In the genomic region with DNA sequence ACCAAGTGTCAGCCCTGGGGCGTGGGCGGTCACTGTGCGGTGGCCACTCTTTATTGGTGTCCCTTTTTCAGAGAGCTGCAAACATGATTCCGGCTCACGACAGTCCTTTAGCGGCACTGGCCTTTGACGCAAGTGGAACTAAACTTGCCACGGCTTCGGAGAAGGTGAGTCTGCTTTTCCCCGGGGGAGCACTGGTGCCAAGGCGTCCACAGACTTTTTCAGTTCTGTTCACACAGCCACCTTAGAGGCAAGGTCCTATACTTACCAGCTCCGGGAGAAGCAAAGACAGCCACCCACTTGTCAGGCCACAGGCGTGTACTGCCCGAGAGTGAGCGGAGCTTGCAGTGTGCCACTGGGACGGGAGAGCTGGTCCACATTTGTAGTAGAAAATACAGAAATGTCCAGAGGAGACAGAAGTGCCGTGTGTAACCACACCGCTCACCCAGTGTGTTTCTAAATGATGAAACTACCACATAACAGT, we compare ENCODE assay signal across 14 cellular contexts. TPM values are rescaled to one million over a fixed set of nuclear protein-coding genes. Genes with fewer than 3 reads are reported as not detected.
DNase-seq lines count a peak whose midpoint lies in the region; ATAC-seq and TF ChIP-seq lines count a peak whose summit lies in the region.
"Had no signal": no experiment of that assay in that cellular context is flagged by ENCODE, and none has a peak within 500 bp of the region (broad histone marks: within the 10 kb centered on the region; RNA-seq: fewer than 3 reads in every experiment).

No MANE protein-coding gene starts in this region.

- DNase-seq in naive thymus-derived CD4-positive, alpha-beta T cell, result no peak
- DNase-seq in stimulated activated CD4-positive, alpha-beta T cell treated with anti-CD3 and anti-CD28 coated beads, Interleukin-15, amount 100 ng/mL, for 24 hours, result no peak
- DNase-seq in Calu3 (no peak), G401 (ENCODE audit: low spot score) (no peak)
- DNase-seq: activated CD4-positive, alpha-beta T cell treated with anti-CD3 and anti-CD28 coated beads for 4 hours; activated naive CD8-positive, alpha-beta T cell treated with anti-CD3 and anti-CD28 coated beads, Interleukin-2, amount 50 U/mL, for 24 hours; DMS 273 treated with DMSO at 0.1 percent for 48 hours; NCI-H1694; stimulated activated naive CD8-positive, alpha-beta T cell treated with anti-CD3 and anti-CD28 coated beads, Interleukin-15, amount 100 ng/mL, for 72 hours had no signal

- POLR2A ChIA-PET in naive thymus-derived CD4-positive, alpha-beta T cell (lab: Charles Lee), result no interaction called here

- peaks cover 18 to 70% (median 31%) of the 10 kb centered on the region in 5 donors for H3K36me3 Mint-ChIP-seq in naive thymus-derived CD4-positive, alpha-beta T cell
- peaks cover 56% of the 10 kb centered on the region for H3K36me3 Mint-ChIP-seq in Calu3 (ENCODE audit: insufficient read depth, unreplicated experiment)

- peaks cover 0 to 3% (median 0%) of the 10 kb centered on the region in 11 donors for H3K9me3 Mint-ChIP-seq in naive thymus-derived CD4-positive, alpha-beta T cell
- no peaks in the 10 kb centered on the region for H3K9me3 Mint-ChIP-seq in Calu3 (ENCODE audit: low read depth, unreplicated experiment)
- H3K9me3 Mint-ChIP-seq: activated naive CD8-positive, alpha-beta T cell treated with anti-CD3 and anti-CD28 coated beads, Interleukin-2, amount 50 U/mL, for 24 hours; stimulated activated naive CD8-positive, alpha-beta T cell treated with anti-CD3 and anti-CD28 coated beads, Interleukin-15, amount 100 ng/mL, for 72 hours had no signal

- H3K4me1 Mint-ChIP-seq in naive thymus-derived CD4-positive, alpha-beta T cell, result peaks cover 0 to 15% (median 0%) of the 10 kb centered on the region in 7 donors
- no peaks in the 10 kb centered on the region for H3K4me1 Mint-ChIP-seq in Calu3 (ENCODE audit: low read depth, unreplicated experiment)
- H3K4me1 Mint-ChIP-seq: stimulated activated naive CD8-positive, alpha-beta T cell treated with anti-CD3 and anti-CD28 coated beads, Interleukin-15, amount 100 ng/mL, for 72 hours had no signal

- no peak for TF ChIP-seq CTCF in Calu3 (IDR thresholded peaks at IDR 0.05; ENCODE audit: unreplicated experiment)

- in situ Hi-C loops in G401 (cut with HindIII; ENCODE audit: low sequenced_read_pairs), result no loop called here

- intact Hi-C loops in naive thymus-derived CD4-positive, alpha-beta T cell (cut with micrococcal nuclease), result no loop called here
- intact Hi-C loops in Calu3 (cut with micrococcal nuclease; ENCODE audit: unreplicated experiment), result no loop called here

- H3K27ac ChIP-seq in naive thymus-derived CD4-positive, alpha-beta T cell (ENCODE audit: low read depth, low read length), result no peak overlapping the region
- H3K27ac ChIP-seq: RWPE1 had no signal

- BruUV-seq in Calu3 (replicated peaks; lab: Mats Ljungman, UMichigan), result no TSS peak

- peaks cover 16 to 95% (median 33%) of the 10 kb centered on the region in 3 experiments for H3K36me3 ChIP-seq in naive thymus-derived CD4-positive, alpha-beta T cell (ENCODE audit: control insufficient read depth in 2 of 3, insufficient read depth in 3 of 3, low read length in 3 of 3)

- H3K27ac Mint-ChIP-seq in naive thymus-derived CD4-positive, alpha-beta T cell, result peak overlapping the region in 1 of 9 donors; percentile 14
- no peak overlapping the region for H3K27ac Mint-ChIP-seq in Calu3 (ENCODE audit: unreplicated experiment)
- H3K27ac Mint-ChIP-seq: stimulated activated naive CD8-positive, alpha-beta T cell treated with anti-CD3 and anti-CD28 coated beads, Interleukin-15, amount 100 ng/mL, for 72 hours had no signal

- CTCF ChIA-PET in naive thymus-derived CD4-positive, alpha-beta T cell (lab: Charles Lee), result no interaction called here
- CTCF ChIA-PET in Calu3 (lab: Charles Lee), result no interaction called here

- no peaks in the 10 kb centered on the region for H3K9me3 ChIP-seq in naive thymus-derived CD4-positive, alpha-beta T cell (ENCODE audit: control insufficient read depth in 2 of 3, low read length in 3 of 3)

- H3K4me3 Mint-ChIP-seq in naive thymus-derived CD4-positive, alpha-beta T cell, result no peak overlapping the region
- no peak overlapping the region for H3K4me3 Mint-ChIP-seq in Calu3 (ENCODE audit: low read depth, unreplicated experiment)
- H3K4me3 Mint-ChIP-seq: activated naive CD8-positive, alpha-beta T cell treated with anti-CD3 and anti-CD28 coated beads, Interleukin-2, amount 50 U/mL, for 24 hours; stimulated activated naive CD8-positive, alpha-beta T cell treated with anti-CD3 and anti-CD28 coated beads, Interleukin-15, amount 100 ng/mL, for 72 hours had no signal

- no peaks in the 10 kb centered on the region for H3K4me1 ChIP-seq in naive thymus-derived CD4-positive, alpha-beta T cell (ENCODE audit: control insufficient read depth in 2 of 2, insufficient read depth in 2 of 2, low read length in 2 of 2)

- H3K27me3 ChIP-seq in naive thymus-derived CD4-positive, alpha-beta T cell (ENCODE audit: control insufficient read depth in 2 of 2, insufficient read depth in 2 of 2, low read length in 2 of 2), result no peaks in the 10 kb centered on the region

- H3K27me3 Mint-ChIP-seq in naive thymus-derived CD4-positive, alpha-beta T cell, result no peaks in the 10 kb centered on the region
- no peaks in the 10 kb centered on the region for H3K27me3 Mint-ChIP-seq in Calu3 (ENCODE audit: unreplicated experiment)
- H3K27me3 Mint-ChIP-seq: activated naive CD8-positive, alpha-beta T cell treated with anti-CD3 and anti-CD28 coated beads, Interleukin-2, amount 50 U/mL, for 24 hours; stimulated activated naive CD8-positive, alpha-beta T cell treated with anti-CD3 and anti-CD28 coated beads, Interleukin-15, amount 100 ng/mL, for 72 hours had no signal

- H3K4me3 ChIP-seq in naive thymus-derived CD4-positive, alpha-beta T cell (ENCODE audit: low read length), result no peak overlapping the region

- ATAC-seq in GM18511 (IDR thresholded peaks at IDR 0.05; ENCODE audit: unreplicated experiment) (peak; percentile 11), GM21447 (IDR thresholded peaks at IDR 0.05; ENCODE audit: unreplicated experiment) (peak; percentile 16), HG03354 (IDR thresholded peaks at IDR 0.05; ENCODE audit: poor library complexity, severe bottlenecking, unreplicated experiment) (peak; percentile 1), HG03571 (IDR thresholded peaks at IDR 0.05; ENCODE audit: unreplicated experiment) (no peak)
- ATAC-seq in naive thymus-derived CD4-positive, alpha-beta T cell, result peak; percentile 12
- ATAC-seq: activated naive CD8-positive, alpha-beta T cell treated with anti-CD3 and anti-CD28 coated beads, Interleukin-2, amount 50 U/mL, for 24 hours; stimulated activated naive CD8-positive, alpha-beta T cell treated with anti-CD3 and anti-CD28 coated beads, Interleukin-15, amount 100 ng/mL, for 72 hours had no signal

RNA-seq across cellular contexts. Expression of a gene that starts 27.9 kb away (rescaled TPM):
- 100 to 1,000 TPM in 2 of 5 experiments, 10 to 100 TPM in 3; 57.3 to 120 (median 87.1) TPM for total RNA-seq in naive thymus-derived CD4-positive, alpha-beta T cell
- polyA plus RNA-seq in naive thymus-derived CD4-positive, alpha-beta T cell, result 100 to 1,000 TPM in 1 of 2 donors, 10 to 100 TPM in 1; 83.4 to 118 TPM
- total RNA-seq in Calu3 (2022), result 69.2 and 75.1 TPM in 2 replicates
- total RNA-seq in G401 (2014; rRNA removed; shearing (Covaris generic)), result 76.5 and 86.5 TPM in 2 replicates
